8 cellular contexts compared by ENCODE assay signal in the genomic region with DNA sequence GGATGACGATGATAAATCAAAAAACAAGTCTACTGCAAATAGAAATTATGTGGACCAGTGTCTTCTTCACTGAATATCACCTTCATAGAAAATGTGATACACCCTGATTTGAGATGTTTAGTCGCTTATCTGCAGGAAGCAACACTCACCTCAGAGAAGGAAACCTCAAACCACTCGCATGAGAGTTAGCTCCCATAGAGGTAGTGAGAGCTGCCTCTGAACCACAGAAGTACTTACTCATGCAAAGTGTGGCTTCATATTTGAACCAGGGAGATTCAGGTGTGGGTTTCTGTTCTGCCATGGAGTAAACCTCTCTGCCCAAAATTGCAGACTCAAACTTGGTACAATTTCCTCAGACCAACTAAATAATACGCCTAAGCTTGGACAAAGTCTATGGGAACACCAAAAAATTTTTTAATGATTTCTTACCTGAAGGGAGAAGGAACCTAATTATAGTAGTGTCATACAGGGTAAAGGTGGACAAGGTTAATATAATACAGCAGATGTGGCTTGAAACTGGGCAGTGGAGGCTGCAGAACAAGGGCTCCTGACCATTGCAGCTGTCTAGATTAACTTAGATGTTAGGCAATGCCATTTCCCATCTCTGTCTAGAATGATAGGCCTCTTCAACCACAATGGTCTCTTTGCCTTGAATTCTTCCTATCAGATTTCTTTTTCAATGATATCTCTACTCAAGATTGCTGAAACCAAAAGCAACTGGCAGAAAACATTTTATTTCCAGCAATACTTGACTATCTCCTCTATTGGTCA.
A peak's percentile ranks its signal among the peaks of the same experiment; 100 is the strongest.
DNase-seq lines count a peak whose midpoint lies in the region; ATAC-seq lines count a peak whose summit lies in the region.

No MANE protein-coding gene starts in this region.

- H3K9me3 ChIP-seq in endocrine pancreas (ENCODE audit: control insufficient read depth, low read length): no peaks in the 10 kb centered on the region

- no peak overlapping the region for H3K9ac ChIP-seq in endocrine pancreas (ENCODE audit: control insufficient read depth, insufficient read depth, low read length)

- peak overlapping the region; percentile 36 for H3K4me3 Mint-ChIP-seq in stimulated activated naive CD8-positive, alpha-beta T cell treated with anti-CD3 and anti-CD28 coated beads, Interleukin-15, Interleukin-2, amounts not matched to agents 100 ng/mL and 50 ng/mL, for 24 hours

- in situ Hi-C loops in ACHN (cut with HindIII; ENCODE audit: low pct_ligation_motif_present, low pct_unique_long_range_greater_than_20kb, low sequenced_read_pairs): no loop called here

- peak overlapping the region; percentile 55 for H3K4me3 ChIP-seq in endocrine pancreas (ENCODE audit: control insufficient read depth, insufficient read depth, low read length)

- DNase-seq in T-helper 22 cell (ENCODE audit: low read depth) (peak; percentile 69), ACHN (no peak), retina (no peak), SHP77 treated with DMSO at 0.1 percent for 48 hours (lab: John Stamatoyannopoulos, UW) (no peak)

- peaks cover 4% of the 10 kb centered on the region for H3K4me1 ChIP-seq in endocrine pancreas (ENCODE audit: control insufficient read depth, insufficient read depth, low read length)

- peak; percentile 99 for ATAC-seq in GM19328 (IDR thresholded peaks at IDR 0.05; ENCODE audit: unreplicated experiment)
- peak; percentile 97 for ATAC-seq in HG03135 (IDR thresholded peaks at IDR 0.05; ENCODE audit: unreplicated experiment)

- no peaks in the 10 kb centered on the region for H3K9me3 Mint-ChIP-seq in stimulated activated naive CD8-positive, alpha-beta T cell treated with anti-CD3 and anti-CD28 coated beads, Interleukin-15, Interleukin-2, amounts not matched to agents 100 ng/mL and 50 ng/mL, for 24 hours

- H3K27me3 Mint-ChIP-seq in stimulated activated naive CD8-positive, alpha-beta T cell treated with anti-CD3 and anti-CD28 coated beads, Interleukin-15, Interleukin-2, amounts not matched to agents 100 ng/mL and 50 ng/mL, for 24 hours: peaks cover 67% of the 10 kb centered on the region

- H3K4me1 Mint-ChIP-seq in stimulated activated naive CD8-positive, alpha-beta T cell treated with anti-CD3 and anti-CD28 coated beads, Interleukin-15, Interleukin-2, amounts not matched to agents 100 ng/mL and 50 ng/mL, for 24 hours (ENCODE audit: low read depth): peaks cover 33% of the 10 kb centered on the region

- no peaks in the 10 kb centered on the region for H3K36me3 ChIP-seq in endocrine pancreas (ENCODE audit: control insufficient read depth, insufficient read depth, low read length)

- H3K36me3 Mint-ChIP-seq in stimulated activated naive CD8-positive, alpha-beta T cell treated with anti-CD3 and anti-CD28 coated beads, Interleukin-15, Interleukin-2, amounts not matched to agents 100 ng/mL and 50 ng/mL, for 24 hours (ENCODE audit: low read depth): no peaks in the 10 kb centered on the region

- no peaks in the 10 kb centered on the region for H3K27me3 ChIP-seq in endocrine pancreas (ENCODE audit: control insufficient read depth, insufficient read depth, low read length)

- H3K27ac Mint-ChIP-seq in stimulated activated naive CD8-positive, alpha-beta T cell treated with anti-CD3 and anti-CD28 coated beads, Interleukin-15, Interleukin-2, amounts not matched to agents 100 ng/mL and 50 ng/mL, for 24 hours: peak overlapping the region; percentile 52
